13 cellular contexts compared by ENCODE assay signal in the genomic region with DNA sequence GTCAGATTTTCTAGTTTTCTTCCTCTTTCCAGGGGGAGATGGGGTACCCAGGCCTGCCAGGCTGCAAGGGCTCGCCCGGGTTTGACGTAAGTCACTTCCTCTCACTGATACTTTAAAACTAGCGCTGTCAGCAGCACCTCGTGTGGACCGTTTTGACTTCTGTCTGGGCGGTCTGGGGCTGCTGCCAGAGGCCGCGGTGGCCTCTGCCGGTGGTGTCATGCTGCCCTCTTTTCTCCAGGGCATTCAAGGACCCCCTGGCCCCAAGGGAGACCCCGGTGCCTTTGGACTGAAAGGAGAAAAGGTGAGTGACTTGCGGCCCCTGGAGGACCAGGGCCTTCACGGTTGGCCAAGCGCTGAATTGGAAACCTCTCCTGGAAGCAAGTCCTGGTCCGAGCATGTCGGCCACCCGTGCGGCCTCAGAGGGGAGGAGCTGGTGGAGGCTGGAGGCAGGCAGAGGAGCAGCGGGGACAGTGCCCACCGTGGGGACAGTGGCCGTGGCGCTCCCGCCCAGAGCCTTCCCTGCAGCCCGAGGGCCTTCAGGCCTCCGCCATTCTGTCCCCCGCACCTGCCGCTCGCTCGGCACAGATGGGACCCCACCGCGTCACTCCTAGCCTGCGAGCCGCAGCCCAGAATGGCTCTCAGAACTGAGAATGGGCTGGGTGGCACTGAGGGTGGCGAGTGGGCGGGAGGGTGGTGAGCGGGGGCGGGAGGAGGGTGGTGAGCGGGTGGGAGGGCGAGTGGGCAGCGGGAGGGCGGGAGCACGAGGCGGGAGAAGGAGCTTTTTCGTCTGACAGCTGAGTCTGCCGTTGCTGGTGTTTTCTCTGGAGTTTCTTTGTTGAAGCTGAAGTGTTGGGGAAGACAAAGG. TPM values are rescaled to one million over a fixed set of nuclear protein-coding genes. Genes with fewer than 3 reads are reported as not detected.
A peak's percentile ranks its signal among the peaks of the same experiment; 100 is the strongest.
DNase-seq lines count a peak whose midpoint lies in the region; ATAC-seq and TF ChIP-seq lines count a peak whose summit lies in the region.
"Had no signal": no experiment of that assay in that cellular context is flagged by ENCODE, and none has a peak within 500 bp of the region (broad histone marks: within the 10 kb centered on the region; RNA-seq: fewer than 3 reads in every experiment).

No MANE protein-coding gene starts in this region.

- no peaks in the 10 kb centered on the region for H3K27me3 Mint-ChIP-seq in activated T-cell treated with anti-CD3 and anti-CD28 coated beads, Interleukin-2, amount 50 U/mL, for 72 hours (ENCODE audit: low read depth)
- H3K27me3 Mint-ChIP-seq: naive B cell had no signal

- no peak overlapping the region for H3K27ac ChIP-seq in left lung
- H3K27ac ChIP-seq in suprapubic skin = no peak overlapping the region

- H3K36me3 Mint-ChIP-seq in activated T-cell treated with anti-CD3 and anti-CD28 coated beads, Interleukin-2, amount 50 U/mL, for 72 hours (ENCODE audit: insufficient read depth in 2 of 2) = no peaks in the 10 kb centered on the region
- H3K36me3 Mint-ChIP-seq: naive B cell had no signal

- intact Hi-C loops in left lung (cut with DNase I) = no loop called here

- H3K27me3 ChIP-seq in adipocyte (replicated peaks; ENCODE audit: control insufficient read depth, insufficient read depth, low read length) (no peaks in the 10 kb centered on the region), left lung (no peaks in the 10 kb centered on the region), suprapubic skin (no peaks in the 10 kb centered on the region)

- no peaks in the 10 kb centered on the region for H3K9me3 Mint-ChIP-seq in activated T-cell treated with anti-CD3 and anti-CD28 coated beads, Interleukin-2, amount 50 U/mL, for 72 hours
- H3K9me3 Mint-ChIP-seq: naive B cell had no signal

- H3K9me3 ChIP-seq in adipocyte (ENCODE audit: control insufficient read depth, low read length) = no peaks in the 10 kb centered on the region
- H3K9me3 ChIP-seq in left lung = no peaks in the 10 kb centered on the region
- H3K9me3 ChIP-seq in suprapubic skin = no peaks in the 10 kb centered on the region
- H3K9me3 ChIP-seq: HAP-1 had no signal

- H3K36me3 ChIP-seq in adipocyte (ENCODE audit: control insufficient read depth, insufficient read depth, low read length, severe bottlenecking) (peaks cover 87% of the 10 kb centered on the region), left lung (peaks cover 0 to 32% of the 10 kb centered on the region in 2 donors), suprapubic skin (peaks cover 64% of the 10 kb centered on the region)

- H3K9ac ChIP-seq in adipocyte (ENCODE audit: low read length) = peak overlapping the region; percentile 80

- peaks cover 63% of the 10 kb centered on the region for H3K4me1 ChIP-seq in adipocyte (ENCODE audit: control insufficient read depth, insufficient read depth, low read length)
- H3K4me1 ChIP-seq in left lung = no peaks in the 10 kb centered on the region
- H3K4me1 ChIP-seq in suprapubic skin = peaks cover 12% of the 10 kb centered on the region
- H3K4me1 ChIP-seq: HAP-1 had no signal

- no peak for TF ChIP-seq CTCF in left lung (IDR thresholded peaks at IDR 0.05)
- TF ChIP-seq CTCF in suprapubic skin (IDR thresholded peaks at IDR 0.05) = no peak

- WGBS in suprapubic skin = 85% methylated on average over 38 of the region's 45 CpGs

- no peak overlapping the region for H3K4me3 Mint-ChIP-seq in activated T-cell treated with anti-CD3 and anti-CD28 coated beads, Interleukin-2, amount 50 U/mL, for 72 hours
- H3K4me3 Mint-ChIP-seq: naive B cell had no signal

- DNase-seq in activated T-cell treated with anti-CD3 and anti-CD28 coated beads, Interleukin-2, amount 50 U/mL, for 1 hour = peak; percentile 4
- DNase-seq in activated T-cell treated with anti-CD3 and anti-CD28 coated beads, Interleukin-2, amount 50 U/mL, for 72 hours = no peak
- DNase-seq in adipocyte (ENCODE audit: low read depth) (no peak), left lung (peak; percentile 29 to 75), suprapubic skin (ENCODE audit: low spot score in 2 of 2) (peak; percentile 59 to 76), ecto neural progenitor cell (ENCODE audit: low spot score) (no peak)
- DNase-seq: caudate nucleus, naive B cell, NCI-H1417 treated with DMSO at 0.1 percent for 48 hours, NCI-H524 had no signal

- H3K4me1 Mint-ChIP-seq in activated T-cell treated with anti-CD3 and anti-CD28 coated beads, Interleukin-2, amount 50 U/mL, for 72 hours (ENCODE audit: low read depth) = peaks cover 6% of the 10 kb centered on the region
- H3K4me1 Mint-ChIP-seq: naive B cell had no signal

- H3K4me3 ChIP-seq in adipocyte (ENCODE audit: low read length) = no peak overlapping the region
- no peak overlapping the region for H3K4me3 ChIP-seq in left lung
- no peak overlapping the region for H3K4me3 ChIP-seq in suprapubic skin
- H3K4me3 ChIP-seq: HAP-1 had no signal

- ATAC-seq in activated T-cell treated with anti-CD3 and anti-CD28 coated beads, Interleukin-2, amount 50 U/mL, for 72 hours (replicated peaks in 1 of 2) = no peak
- ATAC-seq in left lung = no peak
- ATAC-seq in HG02840 (IDR thresholded peaks at IDR 0.05; ENCODE audit: low FRiP score, unreplicated experiment) = no peak
- no peak for ATAC-seq in HG03045 (IDR thresholded peaks at IDR 0.05; ENCODE audit: unreplicated experiment)

- no peak for TF ChIP-seq POLR2A in suprapubic skin (IDR thresholded peaks at IDR 0.05)

- no peak overlapping the region for H3K27ac Mint-ChIP-seq in activated T-cell treated with anti-CD3 and anti-CD28 coated beads, Interleukin-2, amount 50 U/mL, for 72 hours
- H3K27ac Mint-ChIP-seq: naive B cell had no signal

- no peak for TF ChIP-seq EP300 in suprapubic skin (IDR thresholded peaks at IDR 0.05)

RNA-seq across cellular contexts. Expression of gene COL6A1, which starts 9.4 kb away (rescaled TPM):
- 1 to 10 TPM; 1.7 to 2.8 TPM for total RNA-seq in activated T-cell treated with anti-CD3 and anti-CD28 coated beads, Interleukin-2, amount 50 U/mL, for 72 hours
- 100 to 1,000 TPM; 272 to 322 TPM for total RNA-seq in left lung
- total RNA-seq in suprapubic skin = 100 to 1,000 TPM; 105 to 123 (median 109) TPM

Comparison
In these comparisons a context has a peak if more than half of its experiments do, and no peak if none do; other contexts are left out.
1. DNase-seq: peak in activated T-cell treated with anti-CD3 and anti-CD28 coated beads, Interleukin-2, amount 50 U/mL, for 1 hour (single experiment), left lung (2 of 2) and suprapubic skin (2 of 2); none in activated T-cell treated with anti-CD3 and anti-CD28 coated beads, Interleukin-2, amount 50 U/mL, for 72 hours (0 of 2), adipocyte (single experiment) and ecto neural progenitor cell (single experiment).
2. RNA of gene COL6A1, which starts 9.4 kb away (total RNA-seq): 272 to 322 TPM in left lung and 105 to 123 TPM in suprapubic skin; 1.7 to 2.8 TPM in activated T-cell treated with anti-CD3 and anti-CD28 coated beads, Interleukin-2, amount 50 U/mL, for 72 hours; every median in the first group is over 10 times any median in the second.